In the genomic region with DNA sequence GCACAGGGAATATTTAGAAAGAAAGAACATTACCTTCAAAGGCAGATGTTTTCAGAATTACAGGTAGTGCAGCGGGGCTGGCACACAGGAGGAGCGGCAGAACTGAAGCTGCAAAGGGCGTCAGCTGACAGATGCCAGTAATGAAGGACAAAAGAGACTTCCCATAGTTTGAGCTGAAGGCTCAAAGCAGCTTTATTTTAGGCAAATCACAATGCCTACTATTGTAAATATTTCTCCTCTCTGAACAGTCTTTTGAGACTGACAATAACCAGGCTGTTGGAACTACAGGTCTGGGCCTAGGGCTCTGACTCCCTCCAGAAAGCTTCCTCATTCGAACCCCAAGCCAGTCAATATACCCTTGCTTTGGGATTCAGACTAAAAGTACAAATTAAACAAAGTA, we compare ENCODE assay signal across 31 cellular contexts.
"Had no signal": no experiment of that assay in that cellular context is flagged by ENCODE, and none has a peak within 500 bp of the region (broad histone marks: within the 10 kb centered on the region; RNA-seq: fewer than 3 reads in every experiment).

No MANE protein-coding gene starts in this region.

- H3K4me1 Mint-ChIP-seq: activated B cell treated with CpG ODN at 0.5 μM for 24 hours; activated CD8-positive, alpha-beta memory T cell treated with anti-CD3 and anti-CD28 coated beads, Interleukin-2, amount 10 ng/mL, durations not matched to agents 7 days and 5 days; activated naive CD4-positive, alpha-beta T cell treated with anti-CD3 and anti-CD28 coated beads, Interleukin-2, amount 10 ng/mL, durations not matched to agents 7 days and 5 days; activated naive CD8-positive, alpha-beta T cell treated with anti-CD3 and anti-CD28 coated beads, Interleukin-2, amount 10 ng/mL, durations not matched to agents 7 days and 5 days had no signal

- H3K36me3 Mint-ChIP-seq: activated CD8-positive, alpha-beta memory T cell treated with anti-CD3 and anti-CD28 coated beads, Interleukin-2, amount 10 ng/mL, durations not matched to agents 7 days and 5 days; activated naive CD4-positive, alpha-beta T cell treated with anti-CD3 and anti-CD28 coated beads, Interleukin-2, amount 10 ng/mL, durations not matched to agents 7 days and 5 days; activated naive CD4-positive, alpha-beta T cell treated with anti-CD3 and anti-CD28 coated beads, Interleukin-2, amount 50 U/mL, for 72 hours; activated naive CD8-positive, alpha-beta T cell treated with anti-CD3 and anti-CD28 coated beads, Interleukin-2, amount 10 ng/mL, durations not matched to agents 7 days and 5 days had no signal

- H3K4me1 ChIP-seq: ascending aorta, gastroesophageal sphincter had no signal

- H3K27ac Mint-ChIP-seq: activated B cell treated with CpG ODN at 0.5 μM for 24 hours; activated CD8-positive, alpha-beta memory T cell treated with anti-CD3 and anti-CD28 coated beads, Interleukin-2, amount 10 ng/mL, durations not matched to agents 7 days and 5 days; activated CD8-positive, alpha-beta T cell treated with anti-CD3 and anti-CD28 coated beads for 36 hours; activated naive CD4-positive, alpha-beta T cell treated with anti-CD3 and anti-CD28 coated beads, Interleukin-2, amount 10 ng/mL, durations not matched to agents 7 days and 5 days; activated naive CD4-positive, alpha-beta T cell treated with anti-CD3 and anti-CD28 coated beads, Interleukin-2, amount 50 U/mL, for 72 hours; activated naive CD8-positive, alpha-beta T cell treated with anti-CD3 and anti-CD28 coated beads, Interleukin-2, amount 10 ng/mL, durations not matched to agents 7 days and 5 days; activated T-helper 1 cell treated with anti-CD3 and anti-CD28 coated beads, Interleukin-12 subunit alpha, Interleukin-12 subunit beta, Interleukin-2, Interleukin-4 antibody, amounts not matched to agents 30 ng/mL and 10 ng/mL and 1 ng/mL, durations not matched to agents 14 hours and 24 hours and 36 hours; T-helper 17 cell; T-helper 2 cell treated with Interferon-gamma antibody and Interleukin-4, amounts not matched to agents 5 μg/mL and 100 μg/mL, for 36 hours had no signal

- H3K9me3 ChIP-seq: ascending aorta, esophagus squamous epithelium, gastroesophageal sphincter had no signal

- FAIRE-seq: colon, endometrium, endothelial cell of umbilical vein had no signal

- H3K27me3 Mint-ChIP-seq: activated B cell treated with CpG ODN at 0.5 μM for 24 hours; activated CD8-positive, alpha-beta T cell treated with anti-CD3 and anti-CD28 coated beads for 36 hours; activated naive CD4-positive, alpha-beta T cell treated with anti-CD3 and anti-CD28 coated beads, Interleukin-2, amount 10 ng/mL, durations not matched to agents 7 days and 5 days had no signal

- H3K36me3 ChIP-seq: ascending aorta, esophagus squamous epithelium, gastroesophageal sphincter, WERI-Rb-1 had no signal

- H3K27me3 ChIP-seq: ascending aorta, esophagus squamous epithelium, gastroesophageal sphincter had no signal

- H3K4me3 ChIP-seq: ascending aorta, esophagus squamous epithelium, gastroesophageal sphincter had no signal

- ATAC-seq: activated CD4-positive, CD25-positive, alpha-beta regulatory T cell treated with anti-CD3 and anti-CD28 coated beads, Interleukin-2, amount 50 U/mL, for 24 hours; activated CD8-positive, alpha-beta memory T cell treated with anti-CD3 and anti-CD28 coated beads, Interleukin-2, amount 10 ng/mL, durations not matched to agents 7 days and 5 days; activated CD8-positive, alpha-beta T cell treated with anti-CD3 and anti-CD28 coated beads for 36 hours; activated naive CD4-positive, alpha-beta T cell treated with anti-CD3 and anti-CD28 coated beads, Interleukin-2, amount 50 U/mL, for 72 hours; gastroesophageal sphincter; T-helper 17 cell had no signal

- H3K27ac ChIP-seq: ascending aorta, epithelial cell of prostate, esophagus squamous epithelium, gastroesophageal sphincter, WERI-Rb-1 had no signal

- H3K9me3 Mint-ChIP-seq: activated B cell treated with CpG ODN at 0.5 μM for 24 hours; activated CD8-positive, alpha-beta T cell treated with anti-CD3 and anti-CD28 coated beads for 36 hours; activated naive CD4-positive, alpha-beta T cell treated with anti-CD3 and anti-CD28 coated beads, Interleukin-2, amount 10 ng/mL, durations not matched to agents 7 days and 5 days; activated naive CD4-positive, alpha-beta T cell treated with anti-CD3 and anti-CD28 coated beads, Interleukin-2, amount 50 U/mL, for 72 hours; activated naive CD8-positive, alpha-beta T cell treated with anti-CD3 and anti-CD28 coated beads, Interleukin-2, amount 10 ng/mL, durations not matched to agents 7 days and 5 days; activated T-helper 1 cell treated with anti-CD3 and anti-CD28 coated beads, Interleukin-12 subunit alpha, Interleukin-12 subunit beta, Interleukin-2, Interleukin-4 antibody, amounts not matched to agents 30 ng/mL and 10 ng/mL and 1 ng/mL, durations not matched to agents 14 hours and 24 hours and 36 hours; T-helper 2 cell treated with Interferon-gamma antibody and Interleukin-4, amounts not matched to agents 5 μg/mL and 100 μg/mL, for 36 hours had no signal

- DNase-seq: activated B cell treated with CpG ODN at 0.5 μM for 24 hours; activated CD4-positive, alpha-beta T cell treated with anti-CD3 and anti-CD28 coated beads for 48 hours; activated CD4-positive, alpha-beta T cell treated with anti-CD3 and anti-CD28 coated beads, Interleukin-2, amount 50 U/mL, for 1 hour; activated CD4-positive, alpha-beta T cell treated with anti-CD3 and anti-CD28 coated beads, Interleukin-2, amount 50 U/mL, for 48 hours; activated CD8-positive, alpha-beta memory T cell treated with anti-CD3 and anti-CD28 coated beads, Interleukin-2, amount 10 ng/mL, durations not matched to agents 7 days and 5 days; activated CD8-positive, alpha-beta memory T cell treated with anti-CD3 and anti-CD28 coated beads, Interleukin-2, amount 50 U/mL, for 4 hours; activated CD8-positive, alpha-beta T cell treated with anti-CD3 and anti-CD28 coated beads for 36 hours; activated gamma-delta T cell; activated naive CD4-positive, alpha-beta T cell; activated naive CD4-positive, alpha-beta T cell treated with anti-CD3 and anti-CD28 coated beads, Interleukin-2, amount 10 ng/mL, durations not matched to agents 7 days and 5 days; activated naive CD8-positive, alpha-beta T cell treated with anti-CD3 and anti-CD28 coated beads, Interleukin-2, amount 10 ng/mL, durations not matched to agents 7 days and 5 days; activated T-cell treated with anti-CD3 and anti-CD28 coated beads, Interleukin-2, amount 50 U/mL, for 1 hour; activated T-cell treated with anti-CD3 and anti-CD28 coated beads, Interleukin-2, amount 50 U/mL, for 48 hours; cortex of kidney; effector CD8-positive, alpha-beta T cell; esophagus squamous epithelium; foreskin melanocyte; T-helper 1 cell; T-helper 17 cell; T1000 had no signal

- H3K4me3 Mint-ChIP-seq: activated B cell treated with CpG ODN at 0.5 μM for 24 hours; activated CD8-positive, alpha-beta memory T cell treated with anti-CD3 and anti-CD28 coated beads, Interleukin-2, amount 10 ng/mL, durations not matched to agents 7 days and 5 days; activated CD8-positive, alpha-beta T cell treated with anti-CD3 and anti-CD28 coated beads for 36 hours; activated naive CD4-positive, alpha-beta T cell treated with anti-CD3 and anti-CD28 coated beads, Interleukin-2, amount 10 ng/mL, durations not matched to agents 7 days and 5 days; activated naive CD8-positive, alpha-beta T cell treated with anti-CD3 and anti-CD28 coated beads, Interleukin-2, amount 10 ng/mL, durations not matched to agents 7 days and 5 days; activated T-helper 1 cell treated with anti-CD3 and anti-CD28 coated beads, Interleukin-12 subunit alpha, Interleukin-12 subunit beta, Interleukin-2, Interleukin-4 antibody, amounts not matched to agents 30 ng/mL and 10 ng/mL and 1 ng/mL, durations not matched to agents 14 hours and 24 hours and 36 hours; T-helper 17 cell; T-helper 2 cell treated with Interferon-gamma antibody and Interleukin-4, amounts not matched to agents 5 μg/mL and 100 μg/mL, for 36 hours had no signal
